Comparison of ENCODE assay signal across 21 cellular contexts in genomic region chr13:75186384-75186783, GRCh38.
DNase-seq lines count a peak whose midpoint lies in the region; ATAC-seq and TF ChIP-seq lines count a peak whose summit lies in the region.
"Had no signal": no experiment of that assay in that cellular context is flagged by ENCODE, and none has a peak within 500 bp of the region (broad histone marks: within the 10 kb centered on the region; RNA-seq: fewer than 3 reads in every experiment).

No MANE protein-coding gene starts in this region.

- ATAC-seq in Right ventricle myocardium inferior = no peak
- peak; percentile 66 for ATAC-seq in left lung
- ATAC-seq: Panc1 had no signal

- H3K36me3 ChIP-seq in right atrium auricular region (no peaks in the 10 kb centered on the region), left lung (no peaks in the 10 kb centered on the region), suprapubic skin (no peaks in the 10 kb centered on the region)
- H3K36me3 ChIP-seq: SJCRH30 had no signal

- DNase-seq in Right ventricle myocardium inferior (ENCODE audit: missing footprints) (peak; percentile 61), right atrium auricular region (ENCODE audit: low spot score) (no peak), dermis blood vessel endothelial cell (peak; percentile 43), left lung (no peak), suprapubic skin (ENCODE audit: low spot score in 2 of 2) (no peak), NCI-H1694 treated with DMSO at 0.1 percent for 48 hours (lab: John Stamatoyannopoulos, UW) (no peak)
- DNase-seq in activated CD4-positive, CD25-positive, alpha-beta regulatory T cell treated with anti-CD3 and anti-CD28 coated beads, Interleukin-2, amount 50 U/mL, for 72 hours = no peak
- DNase-seq: Calu3; CD8-positive, alpha-beta memory T cell; DMS153; Karpas-422; NCI-H1048; NCI-H1436 treated with DMSO at 0.1 percent for 48 hours; NCI-H2029; NCI-H2171; NCI-H345; NCI-H524; NCI-H774; SJCRH30 had no signal

- H3K9me3 ChIP-seq in right atrium auricular region (peaks cover 0 to 10% of the 10 kb centered on the region in 2 donors), left lung (peaks cover 0 to 22% of the 10 kb centered on the region in 2 donors), suprapubic skin (no peaks in the 10 kb centered on the region)
- H3K9me3 ChIP-seq: SJCRH30 had no signal

- H3K27ac ChIP-seq in right atrium auricular region (no peak overlapping the region), left lung (no peak overlapping the region), suprapubic skin (no peak overlapping the region)
- H3K27ac ChIP-seq: C4-2B, SJCRH30 had no signal

- TF ChIP-seq POLR2A in suprapubic skin (IDR thresholded peaks at IDR 0.05) = no peak

- no peak for TF ChIP-seq CTCF in right atrium auricular region (IDR thresholded peaks at IDR 0.05)
- no peak for TF ChIP-seq CTCF in left lung (IDR thresholded peaks at IDR 0.05)
- TF ChIP-seq CTCF in suprapubic skin (IDR thresholded peaks at IDR 0.05) = no peak

- peaks cover 0 to 7% of the 10 kb centered on the region in 2 donors for H3K4me1 ChIP-seq in right atrium auricular region
- peaks cover 3 to 5% of the 10 kb centered on the region in 2 donors for H3K4me1 ChIP-seq in left lung
- no peaks in the 10 kb centered on the region for H3K4me1 ChIP-seq in suprapubic skin

- intact Hi-C loops in Right ventricle myocardium inferior (cut with DNase I) = no loop called here
- intact Hi-C loops in left lung (cut with DNase I) = no loop called here

- WGBS in suprapubic skin = 12% methylated on average over 2 of the region's 2 CpGs

- H3K27me3 ChIP-seq in right atrium auricular region (no peaks in the 10 kb centered on the region), left lung (no peaks in the 10 kb centered on the region), suprapubic skin (peaks cover 6% of the 10 kb centered on the region)
- H3K27me3 ChIP-seq: SJCRH30 had no signal

- H3K4me3 ChIP-seq in right atrium auricular region (no peak overlapping the region), left lung (no peak overlapping the region), suprapubic skin (no peak overlapping the region)
- H3K4me3 ChIP-seq: SJCRH30 had no signal

- TF ChIP-seq EP300 in suprapubic skin (IDR thresholded peaks at IDR 0.05) = no peak

Comparison
In these comparisons a context has a peak if more than half of its experiments do, and no peak if none do; other contexts are left out.
1. DNase-seq: peak in Right ventricle myocardium inferior (single experiment) and dermis blood vessel endothelial cell (single experiment); none in right atrium auricular region (single experiment), left lung (0 of 2), suprapubic skin (0 of 2), activated CD4-positive, CD25-positive, alpha-beta regulatory T cell treated with anti-CD3 and anti-CD28 coated beads, Interleukin-2, amount 50 U/mL, for 72 hours (single experiment) and NCI-H1694 treated with DMSO at 0.1 percent for 48 hours (single experiment).